In genomic region chr9:96423985-96424336, GRCh38 we compare ENCODE assay signal across 1 cellular context.
A peak's percentile ranks its signal among the peaks of the same experiment; 100 is the strongest.
TF ChIP-seq lines count a peak whose summit lies in the region.

No MANE protein-coding gene starts in this region.

TF ChIP-seq in K562, 482 proteins besides CTCF, POLR2A, EP300 and RAD21:
- peak in 1 of 2 experiments; percentile 65 for TF ChIP-seq NRF1 (conservative IDR thresholded peaks at IDR 0.05 in 1 of 2, IDR thresholded peaks at IDR 0.05 in 1 of 2)
- TF ChIP-seq, protein P1, sequence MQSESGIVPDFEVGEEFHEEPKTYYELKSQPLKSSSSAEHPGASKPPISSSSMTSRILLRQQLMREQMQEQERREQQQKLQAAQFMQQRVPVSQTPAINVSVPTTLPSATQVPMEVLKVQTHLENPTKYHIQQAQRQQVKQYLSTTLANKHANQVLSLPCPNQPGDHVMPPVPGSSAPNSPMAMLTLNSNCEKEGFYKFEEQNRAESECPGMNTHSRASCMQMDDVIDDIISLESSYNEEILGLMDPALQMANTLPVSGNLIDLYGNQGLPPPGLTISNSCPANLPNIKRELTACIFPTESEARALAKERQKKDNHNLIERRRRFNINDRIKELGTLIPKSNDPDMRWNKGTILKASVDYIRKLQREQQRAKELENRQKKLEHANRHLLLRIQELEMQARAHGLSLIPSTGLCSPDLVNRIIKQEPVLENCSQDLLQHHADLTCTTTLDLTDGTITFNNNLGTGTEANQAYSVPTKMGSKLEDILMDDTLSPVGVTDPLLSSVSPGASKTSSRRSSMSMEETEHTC (IDR thresholded peaks at IDR 0.05): no peak
- TF ChIP-seq, protein P2, sequence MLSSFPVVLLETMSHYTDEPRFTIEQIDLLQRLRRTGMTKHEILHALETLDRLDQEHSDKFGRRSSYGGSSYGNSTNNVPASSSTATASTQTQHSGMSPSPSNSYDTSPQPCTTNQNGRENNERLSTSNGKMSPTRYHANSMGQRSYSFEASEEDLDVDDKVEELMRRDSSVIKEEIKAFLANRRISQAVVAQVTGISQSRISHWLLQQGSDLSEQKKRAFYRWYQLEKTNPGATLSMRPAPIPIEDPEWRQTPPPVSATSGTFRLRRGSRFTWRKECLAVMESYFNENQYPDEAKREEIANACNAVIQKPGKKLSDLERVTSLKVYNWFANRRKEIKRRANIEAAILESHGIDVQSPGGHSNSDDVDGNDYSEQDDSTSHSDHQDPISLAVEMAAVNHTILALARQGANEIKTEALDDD (IDR thresholded peaks at IDR 0.05): peak; percentile 86
- TF ChIP-seq PTRF (tag; IDR thresholded peaks at IDR 0.05): no peak
- no peak for TF ChIP-seq ZNF707 (CRISPR knock-in tag; conservative IDR thresholded peaks at IDR 0.05)
